ENCODE assay signal across 1 cellular context in the genomic region with DNA sequence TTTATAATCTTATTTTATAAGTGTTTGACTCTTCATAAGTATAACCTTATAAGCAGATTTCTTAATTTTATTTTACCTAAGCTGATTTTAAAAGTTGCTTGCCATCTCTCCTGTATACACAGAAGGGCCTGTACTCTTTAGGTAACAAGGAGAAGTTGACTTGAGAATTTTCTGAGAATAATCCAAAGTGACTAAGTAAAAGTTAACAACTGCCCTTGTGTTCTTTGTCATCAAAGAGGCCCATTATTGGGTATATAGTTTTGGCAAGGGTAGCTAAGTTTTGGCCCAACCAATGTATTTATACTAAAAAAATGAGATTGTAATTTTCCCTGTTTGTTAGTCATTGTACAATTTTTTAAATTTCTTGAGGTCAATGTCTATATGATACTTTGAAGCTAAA.
TF ChIP-seq lines count a peak whose summit lies in the region.

No MANE protein-coding gene starts in this region.

TF ChIP-seq in GM23338, 12 proteins besides CTCF, POLR2A, EP300 and RAD21 (continued from another document):
- TF ChIP-seq, protein P1, sequence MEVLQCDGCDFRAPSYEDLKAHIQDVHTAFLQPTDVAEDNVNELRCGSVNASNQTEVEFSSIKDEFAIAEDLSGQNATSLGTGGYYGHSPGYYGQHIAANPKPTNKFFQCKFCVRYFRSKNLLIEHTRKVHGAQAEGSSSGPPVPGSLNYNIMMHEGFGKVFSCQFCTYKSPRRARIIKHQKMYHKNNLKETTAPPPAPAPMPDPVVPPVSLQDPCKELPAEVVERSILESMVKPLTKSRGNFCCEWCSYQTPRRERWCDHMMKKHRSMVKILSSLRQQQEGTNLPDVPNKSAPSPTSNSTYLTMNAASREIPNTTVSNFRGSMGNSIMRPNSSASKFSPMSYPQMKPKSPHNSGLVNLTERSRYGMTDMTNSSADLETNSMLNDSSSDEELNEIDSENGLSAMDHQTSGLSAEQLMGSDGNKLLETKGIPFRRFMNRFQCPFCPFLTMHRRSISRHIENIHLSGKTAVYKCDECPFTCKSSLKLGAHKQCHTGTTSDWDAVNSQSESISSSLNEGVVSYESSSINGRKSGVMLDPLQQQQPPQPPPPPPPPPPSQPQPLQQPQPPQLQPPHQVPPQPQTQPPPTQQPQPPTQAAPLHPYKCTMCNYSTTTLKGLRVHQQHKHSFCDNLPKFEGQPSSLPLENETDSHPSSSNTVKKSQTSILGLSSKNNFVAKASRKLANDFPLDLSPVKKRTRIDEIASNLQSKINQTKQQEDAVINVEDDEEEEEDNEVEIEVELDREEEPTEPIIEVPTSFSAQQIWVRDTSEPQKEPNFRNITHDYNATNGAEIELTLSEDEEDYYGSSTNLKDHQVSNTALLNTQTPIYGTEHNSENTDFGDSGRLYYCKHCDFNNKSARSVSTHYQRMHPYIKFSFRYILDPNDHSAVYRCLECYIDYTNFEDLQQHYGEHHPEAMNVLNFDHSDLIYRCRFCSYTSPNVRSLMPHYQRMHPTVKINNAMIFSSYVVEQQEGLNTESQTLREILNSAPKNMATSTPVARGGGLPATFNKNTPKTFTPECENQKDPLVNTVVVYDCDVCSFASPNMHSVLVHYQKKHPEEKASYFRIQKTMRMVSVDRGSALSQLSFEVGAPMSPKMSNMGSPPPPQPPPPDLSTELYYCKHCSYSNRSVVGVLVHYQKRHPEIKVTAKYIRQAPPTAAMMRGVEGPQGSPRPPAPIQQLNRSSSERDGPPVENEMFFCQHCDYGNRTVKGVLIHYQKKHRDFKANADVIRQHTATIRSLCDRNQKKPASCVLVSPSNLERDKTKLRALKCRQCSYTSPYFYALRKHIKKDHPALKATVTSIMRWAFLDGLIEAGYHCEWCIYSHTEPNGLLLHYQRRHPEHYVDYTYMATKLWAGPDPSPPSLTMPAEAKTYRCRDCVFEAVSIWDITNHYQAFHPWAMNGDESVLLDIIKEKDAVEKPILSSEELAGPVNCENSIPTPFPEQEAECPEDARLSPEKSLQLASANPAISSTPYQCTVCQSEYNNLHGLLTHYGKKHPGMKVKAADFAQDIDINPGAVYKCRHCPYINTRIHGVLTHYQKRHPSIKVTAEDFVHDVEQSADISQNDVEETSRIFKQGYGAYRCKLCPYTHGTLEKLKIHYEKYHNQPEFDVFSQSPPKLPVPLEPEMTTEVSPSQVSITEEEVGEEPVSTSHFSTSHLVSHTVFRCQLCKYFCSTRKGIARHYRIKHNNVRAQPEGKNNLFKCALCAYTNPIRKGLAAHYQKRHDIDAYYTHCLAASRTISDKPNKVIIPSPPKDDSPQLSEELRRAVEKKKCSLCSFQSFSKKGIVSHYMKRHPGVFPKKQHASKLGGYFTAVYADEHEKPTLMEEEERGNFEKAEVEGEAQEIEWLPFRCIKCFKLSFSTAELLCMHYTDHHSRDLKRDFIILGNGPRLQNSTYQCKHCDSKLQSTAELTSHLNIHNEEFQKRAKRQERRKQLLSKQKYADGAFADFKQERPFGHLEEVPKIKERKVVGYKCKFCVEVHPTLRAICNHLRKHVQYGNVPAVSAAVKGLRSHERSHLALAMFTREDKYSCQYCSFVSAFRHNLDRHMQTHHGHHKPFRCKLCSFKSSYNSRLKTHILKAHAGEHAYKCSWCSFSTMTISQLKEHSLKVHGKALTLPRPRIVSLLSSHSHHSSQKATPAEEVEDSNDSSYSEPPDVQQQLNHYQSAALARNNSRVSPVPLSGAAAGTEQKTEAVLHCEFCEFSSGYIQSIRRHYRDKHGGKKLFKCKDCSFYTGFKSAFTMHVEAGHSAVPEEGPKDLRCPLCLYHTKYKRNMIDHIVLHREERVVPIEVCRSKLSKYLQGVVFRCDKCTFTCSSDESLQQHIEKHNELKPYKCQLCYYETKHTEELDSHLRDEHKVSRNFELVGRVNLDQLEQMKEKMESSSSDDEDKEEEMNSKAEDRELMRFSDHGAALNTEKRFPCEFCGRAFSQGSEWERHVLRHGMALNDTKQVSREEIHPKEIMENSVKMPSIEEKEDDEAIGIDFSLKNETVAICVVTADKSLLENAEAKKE (CRISPR knock-in tag; IDR thresholded peaks at IDR 0.05): no peak
- no peak for TF ChIP-seq EZH2phosphoT487 (IDR thresholded peaks at IDR 0.05; ENCODE audit: unreplicated experiment)
- no peak for TF ChIP-seq ZNF331 (CRISPR knock-in tag; IDR thresholded peaks at IDR 0.05; ENCODE audit: low read depth)
- no peak for TF ChIP-seq CREB1 (CRISPR knock-in tag; IDR thresholded peaks at IDR 0.05; ENCODE audit: low read depth)
- no peak for TF ChIP-seq POLR2AphosphoS5 (IDR thresholded peaks at IDR 0.05; ENCODE audit: low read depth)
TF ChIP-seq in GM23338: peak in this region for 0.
